Comparison of ENCODE assay signal across 12 cellular contexts in genomic region chr21:26840206-26840605, GRCh38. TPM values are rescaled to one million over a fixed set of nuclear protein-coding genes. Genes with fewer than 3 reads are reported as not detected.
DNase-seq lines count a peak whose midpoint lies in the region; ATAC-seq, FAIRE-seq and TF ChIP-seq lines count a peak whose summit lies in the region.
"Had no signal": no experiment of that assay in that cellular context is flagged by ENCODE, and none has a peak within 500 bp of the region (broad histone marks: within the 10 kb centered on the region; RNA-seq: fewer than 3 reads in every experiment).

No MANE protein-coding gene starts in this region.

- H3K4me1 ChIP-seq in esophagus squamous epithelium (peaks cover 8 to 77% (median 22%) of the 10 kb centered on the region in 3 donors), trophoblast cell (ENCODE audit: control insufficient read depth in 1 of 2, insufficient read depth in 2 of 2, low read length in 2 of 2) (peaks cover 2 to 4% of the 10 kb centered on the region in 2 experiments), small intestine (ENCODE audit: control insufficient read depth in 2 of 2, insufficient read depth in 1 of 2, low read depth in 1 of 2, low read length in 1 of 2) (no peaks in the 10 kb centered on the region)

- H4K12ac ChIP-seq in trophoblast cell (ENCODE audit: low read depth, low read length): peak overlapping the region; percentile 59

- H3K23ac ChIP-seq in trophoblast cell (ENCODE audit: low read length): no peak overlapping the region

- ATAC-seq in HG02610 (IDR thresholded peaks at IDR 0.05; ENCODE audit: unreplicated experiment) (no peak), HG02973 (IDR thresholded peaks at IDR 0.05; ENCODE audit: unreplicated experiment) (no peak)

- H3K9me3 ChIP-seq in KOPT-K1 (ENCODE audit: insufficient read depth, low read length, poor library complexity, severe bottlenecking) (no peaks in the 10 kb centered on the region), esophagus squamous epithelium (no peaks in the 10 kb centered on the region), trophoblast cell (ENCODE audit: insufficient read depth, low read depth, low read length) (peaks cover 2% of the 10 kb centered on the region), small intestine (ENCODE audit: control insufficient read depth, low read depth) (no peaks in the 10 kb centered on the region)
- H3K9me3 ChIP-seq: adrenal gland had no signal

- H3K4me3 Mint-ChIP-seq in CD14-positive monocyte: no peak overlapping the region
- H3K4me3 Mint-ChIP-seq: activated B cell treated with CpG ODN at 0.5 μM for 24 hours, endodermal cell had no signal

- H3K9me3 Mint-ChIP-seq in CD14-positive monocyte: peaks cover 0 to 10% (median 4%) of the 10 kb centered on the region in 7 donors
- H3K9me3 Mint-ChIP-seq: activated B cell treated with CpG ODN at 0.5 μM for 24 hours had no signal

- intact Hi-C loops in esophagus squamous epithelium (cut with DNase I) (no loop called here), CD14-positive monocyte (cut with micrococcal nuclease) (loop anchor here in 1 of 2 donors (10.0 kb wide), 1 partner anchor 1495 kb away; no protein-coding TSS in a partner anchor)

- no peak overlapping the region for H3K9ac ChIP-seq in trophoblast cell (ENCODE audit: low read length)

- H2AFZ ChIP-seq in trophoblast cell (ENCODE audit: insufficient read depth, low read length, poor library complexity): no peak overlapping the region

- H3K4ac ChIP-seq in trophoblast cell (ENCODE audit: low read depth, low read length): peak overlapping the region; percentile 10

- no peak overlapping the region for H3K27ac Mint-ChIP-seq in CD14-positive monocyte
- H3K27ac Mint-ChIP-seq: activated B cell treated with CpG ODN at 0.5 μM for 24 hours, endodermal cell had no signal

- no peak overlapping the region for H3K14ac ChIP-seq in trophoblast cell (ENCODE audit: low read length)

- no peak overlapping the region for H3K4me2 ChIP-seq in trophoblast cell (ENCODE audit: low read length)

- no peak overlapping the region for H2BK120ac ChIP-seq in trophoblast cell (ENCODE audit: insufficient read depth, low read length, poor library complexity)

- H3K79me2 ChIP-seq in trophoblast cell (ENCODE audit: control insufficient read depth, insufficient read depth, low read length, poor library complexity): peaks cover 17% of the 10 kb centered on the region

- H3K27me3 ChIP-seq in esophagus squamous epithelium: peaks cover 0 to 24% (median 0%) of the 10 kb centered on the region in 4 donors
- no peaks in the 10 kb centered on the region for H3K27me3 ChIP-seq in trophoblast cell (ENCODE audit: insufficient read depth, low read length)
- H3K27me3 ChIP-seq in small intestine (ENCODE audit: control insufficient read depth in 2 of 2, insufficient read depth in 2 of 2, low read length in 2 of 2): peaks cover 0 to 8% of the 10 kb centered on the region in 2 donors

- H2AK5ac ChIP-seq in trophoblast cell (ENCODE audit: low read length): no peak overlapping the region

- H3K27me3 Mint-ChIP-seq in CD14-positive monocyte (ENCODE audit: low read depth in 3 of 3): peaks cover 30 to 32% (median 31%) of the 10 kb centered on the region in 3 donors

- no peak for FAIRE-seq in small intestine (lab: Jason Lieb, UNC)
- FAIRE-seq: GM19239 had no signal

- peak overlapping the region; percentile 33 for H3K4me3 ChIP-seq in AG09309 (ENCODE audit: control insufficient read depth, low read depth, low read length)
- H3K4me3 ChIP-seq in esophagus squamous epithelium: peak overlapping the region in 2 of 4 donors; percentile 84 to 85
- H3K4me3 ChIP-seq in trophoblast cell (ENCODE audit: low read depth, low read length): peak overlapping the region; percentile 43
- H3K4me3 ChIP-seq in small intestine (ENCODE audit: low read depth in 1 of 2, low read length in 2 of 2): no peak overlapping the region

- TF ChIP-seq CTCF in AG09309 (IDR thresholded peaks at IDR 0.05; ENCODE audit: control insufficient read depth, insufficient read depth, low read depth, low read length, missing control alignments): no peak
- no peak for TF ChIP-seq CTCF in esophagus squamous epithelium (IDR thresholded peaks at IDR 0.05)
- TF ChIP-seq CTCF in CD14-positive monocyte (IDR thresholded peaks at IDR 0.05): no peak

- no peak for DNase-seq in AG09309 (ENCODE audit: low read depth)
- DNase-seq in esophagus squamous epithelium (lab: John Stamatoyannopoulos, UW): no peak
- DNase-seq in trophoblast cell: no peak
- DNase-seq in CD14-positive monocyte (ENCODE audit: low spot score): no peak
- no peak for DNase-seq in small intestine
- DNase-seq: activated B cell treated with CpG ODN at 0.5 μM for 24 hours, endodermal cell had no signal

- H4K8ac ChIP-seq in trophoblast cell (ENCODE audit: low read depth, low read length): no peak overlapping the region

- peak overlapping the region; percentile 40 for H3K18ac ChIP-seq in trophoblast cell (ENCODE audit: low read length)

- no peak overlapping the region for H2BK5ac ChIP-seq in trophoblast cell (ENCODE audit: low read depth, low read length, poor library complexity)

- H3K27ac ChIP-seq in KOPT-K1 (ENCODE audit: low read depth, low read length, poor library complexity, severe bottlenecking) (peak overlapping the region; percentile 98), esophagus squamous epithelium (peak overlapping the region in 3 of 4 donors; percentile 29 to 95 (median 47)), trophoblast cell (ENCODE audit: low read depth, low read length) (peak overlapping the region; percentile 19), small intestine (ENCODE audit: low read depth in 1 of 2, low read length in 1 of 2) (peak overlapping the region in 1 of 2 donors; percentile 36)
- H3K27ac ChIP-seq: adrenal gland had no signal

- no peak for TF ChIP-seq POLR2A in esophagus squamous epithelium (IDR thresholded peaks at IDR 0.05)

- H3K4me1 Mint-ChIP-seq in CD14-positive monocyte: peaks cover 18% of the 10 kb centered on the region

- H3K36me3 Mint-ChIP-seq in CD14-positive monocyte: peaks cover 0 to 5% of the 10 kb centered on the region in 2 donors

- H3K36me3 ChIP-seq in KOPT-K1 (ENCODE audit: insufficient read depth, low read length) (peaks cover 57% of the 10 kb centered on the region), esophagus squamous epithelium (peaks cover 16 to 60% (median 27%) of the 10 kb centered on the region in 3 donors), trophoblast cell (ENCODE audit: control insufficient read depth in 1 of 2, insufficient read depth in 2 of 2, low read length in 2 of 2) (peaks cover 33 to 38% of the 10 kb centered on the region in 2 experiments), small intestine (ENCODE audit: control insufficient read depth in 2 of 2, insufficient read depth in 2 of 2, low read length in 2 of 2) (peaks cover 0 to 3% of the 10 kb centered on the region in 2 donors)

- WGBS in esophagus squamous epithelium, 2 donors: 62% methylated on average over 8 to 9 of the region's 10 CpGs
- WGBS in trophoblast cell (ENCODE audit: extremely low coverage, insufficient coverage, insufficient read length): no CpG with 5 or more reads among the region's 10 CpGs
- 68 to 86% (median 74%) methylated on average over 10 of the region's 10 CpGs for WGBS in small intestine, 3 donors

- H2BK12ac ChIP-seq in trophoblast cell (ENCODE audit: low read length): no peak overlapping the region

- no peak overlapping the region for H4K91ac ChIP-seq in trophoblast cell (ENCODE audit: low read depth, low read length)

- H3K79me1 ChIP-seq in trophoblast cell (ENCODE audit: low read length): peaks cover 22% of the 10 kb centered on the region

RNA-seq across cellular contexts. Expression of gene ADAMTS1, which starts 5.0 kb away (rescaled TPM):
- 10 to 100 TPM in 3 of 4 donors, 1 to 10 TPM in 1; 2.8 to 33.0 (median 19.3) TPM for total RNA-seq in esophagus squamous epithelium
- 189 and 201 TPM in 2 replicates for polyA plus RNA-seq in trophoblast cell (2013)
- polyA plus RNA-seq in CD14-positive monocyte (not detected), small intestine (10 to 100 TPM in 1 of 3 donors, 1 to 10 TPM in 1, under 1 TPM in 1; 0.89 to 94.8 (median 4.1) TPM)
- total RNA-seq: activated B cell treated with CpG ODN at 0.5 μM for 24 hours had no signal

Comparison
In these comparisons a context has a peak if more than half of its experiments do, and no peak if none do; other contexts are left out.
1. H3K4me3 ChIP-seq: peak in AG09309 (single experiment) and trophoblast cell (single experiment); none in small intestine (0 of 2).